Comparison of ENCODE assay signal across 20 cellular contexts in the genomic region with DNA sequence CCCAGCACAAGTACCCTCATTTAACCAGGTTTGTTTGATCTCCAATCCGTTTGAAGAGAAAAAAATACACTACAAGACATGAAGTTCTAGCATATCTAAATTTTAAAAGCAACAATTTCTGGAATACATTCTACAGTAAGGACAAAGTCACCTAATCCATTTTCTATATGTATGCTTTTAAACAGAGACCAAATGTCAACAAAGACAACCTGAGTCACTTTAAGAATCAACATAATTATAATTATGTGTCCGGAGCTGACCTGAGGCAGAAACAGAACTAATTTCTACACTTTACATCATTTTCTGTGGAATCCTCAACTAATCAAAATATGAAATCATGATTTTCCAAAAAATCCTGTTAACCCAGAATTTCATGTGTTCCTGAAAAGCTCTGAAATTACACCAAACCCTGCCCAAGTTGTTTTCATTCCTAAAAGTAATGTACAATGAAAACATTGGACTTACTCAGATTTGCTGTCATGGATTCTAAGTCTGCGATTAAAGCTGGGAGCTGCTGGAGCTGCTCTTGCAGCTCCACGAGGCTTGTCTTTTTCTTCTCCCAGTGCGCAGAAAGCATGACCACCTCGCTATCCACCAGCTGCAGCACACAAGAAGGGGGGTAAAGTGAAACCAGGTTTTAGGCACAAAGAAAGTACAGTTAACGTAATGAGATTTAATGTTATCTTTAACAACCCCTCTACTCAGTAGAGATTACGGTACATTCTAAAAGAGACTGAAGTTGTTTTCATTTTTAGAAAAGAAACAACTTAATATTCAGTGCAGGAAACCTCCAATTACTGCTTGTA. TPM values are rescaled to one million over a fixed set of nuclear protein-coding genes. Genes with fewer than 3 reads are reported as not detected.
A peak's percentile ranks its signal among the peaks of the same experiment; 100 is the strongest.
DNase-seq lines count a peak whose midpoint lies in the region; ATAC-seq, FAIRE-seq and TF ChIP-seq lines count a peak whose summit lies in the region.
"Had no signal": no experiment of that assay in that cellular context is flagged by ENCODE, and none has a peak within 500 bp of the region (broad histone marks: within the 10 kb centered on the region; RNA-seq: fewer than 3 reads in every experiment).

No MANE protein-coding gene starts in this region.

- TF ChIP-seq POLR2A in endothelial cell of umbilical vein (IDR thresholded peaks at IDR 0.05; ENCODE audit: low read depth, low read length), result no peak
- no peak for TF ChIP-seq POLR2A in GM12892 (IDR thresholded peaks at IDR 0.05; ENCODE audit: low read depth, low read length)

- dilution Hi-C loops in endothelial cell of umbilical vein (cut with MboI; ENCODE audit: extremely low pct_ligation_motif_present, low sequenced_read_pairs), result no loop called here

- POLR2A ChIA-PET in CD4-positive, alpha-beta memory T cell (lab: Charles Lee; ENCODE audit: partially characterized antibody), result no interaction called here
- POLR2A ChIA-PET in endothelial cell of umbilical vein (lab: Charles Lee), result no interaction called here

- no peak overlapping the region for H3K4me3 ChIP-seq in CD4-positive, alpha-beta memory T cell (ENCODE audit: low read length in 2 of 2)
- peak overlapping the region in 1 of 3 experiments; percentile 6 for H3K4me3 ChIP-seq in endothelial cell of umbilical vein (replicated peaks in 1 of 3; ENCODE audit: insufficient read depth in 1 of 3, low read depth in 1 of 3, low read length in 3 of 3)
- H3K4me3 ChIP-seq in osteoblast (ENCODE audit: insufficient read depth, low read length), result peak overlapping the region; percentile 1
- H3K4me3 ChIP-seq in left lung, result no peak overlapping the region
- H3K4me3 ChIP-seq in effector memory CD4-positive, alpha-beta T cell (ENCODE audit: insufficient read depth, low read depth, low read length, poor library complexity, severe bottlenecking), result no peak overlapping the region
- H3K4me3 ChIP-seq: spleen, uterus had no signal

- no peak for ATAC-seq in left lung
- ATAC-seq: stimulated activated naive CD8-positive, alpha-beta T cell treated with anti-CD3 and anti-CD28 coated beads, Interleukin-15, amount 100 ng/mL, for 72 hours had no signal

- no peaks in the 10 kb centered on the region for H3K36me3 ChIP-seq in CD4-positive, alpha-beta memory T cell (ENCODE audit: insufficient read depth, low read length)
- no peaks in the 10 kb centered on the region for H3K36me3 ChIP-seq in endothelial cell of umbilical vein (ENCODE audit: control insufficient read depth in 2 of 2, extremely low read depth in 1 of 2, insufficient read depth in 2 of 2, low read length in 2 of 2)
- H3K36me3 ChIP-seq in osteoblast (ENCODE audit: insufficient read depth, low read length), result no peaks in the 10 kb centered on the region
- no peaks in the 10 kb centered on the region for H3K36me3 ChIP-seq in left lung
- no peaks in the 10 kb centered on the region for H3K36me3 ChIP-seq in effector memory CD4-positive, alpha-beta T cell (ENCODE audit: control insufficient read depth, insufficient read depth, low read length)
- H3K36me3 ChIP-seq: uterus had no signal

- H3K4me2 ChIP-seq in endothelial cell of umbilical vein (ENCODE audit: insufficient read depth, low read length) (peak overlapping the region; percentile 69), osteoblast (ENCODE audit: insufficient read depth, low read length) (peak overlapping the region; percentile 37)
- H3K4me2 ChIP-seq: KMS-11 had no signal

- no peaks in the 10 kb centered on the region for H4K20me1 ChIP-seq in endothelial cell of umbilical vein (replicated peaks; ENCODE audit: control insufficient read depth, extremely low read depth, insufficient read depth, low read length)
- peaks cover 7% of the 10 kb centered on the region for H4K20me1 ChIP-seq in osteoblast (ENCODE audit: insufficient read depth, low read length)

- DNase-seq in CD4-positive, alpha-beta memory T cell, result no peak
- DNase-seq in SK-N-DZ (ENCODE audit: low spot score) (peak; percentile 68), endothelial cell of umbilical vein (ENCODE audit: low read depth, low spot score) (peak; percentile 28), osteoblast (ENCODE audit: insufficient read length, low spot score, missing footprints) (no peak), left lung (no peak), GM12892 (ENCODE audit: insufficient read length) (no peak)
- no peak for DNase-seq in effector memory CD4-positive, alpha-beta T cell
- DNase-seq in effector CD8-positive, alpha-beta T cell (lab: John Stamatoyannopoulos, UW), result no peak
- DNase-seq: activated CD4-positive, alpha-beta T cell treated with anti-CD3 and anti-CD28 coated beads, Interleukin-2, amount 10 ng/mL, durations not matched to agents 7 days and 5 days; cerebellar nuclear complex; DMS153; midbrain; NCI-H1105 treated with DMSO at 0.1 percent for 48 hours; posterior cingulate gyrus; SHP77; spleen; stimulated activated naive CD8-positive, alpha-beta T cell treated with anti-CD3 and anti-CD28 coated beads, Interleukin-15, amount 100 ng/mL, for 72 hours; uterus had no signal

- H3K9me3 Mint-ChIP-seq in CD4-positive, alpha-beta memory T cell, result no peaks in the 10 kb centered on the region
- H3K9me3 Mint-ChIP-seq: activated CD4-positive, alpha-beta T cell treated with anti-CD3 and anti-CD28 coated beads, Interleukin-2, amount 10 ng/mL, durations not matched to agents 7 days and 5 days; stimulated activated naive CD8-positive, alpha-beta T cell treated with anti-CD3 and anti-CD28 coated beads, Interleukin-15, amount 100 ng/mL, for 72 hours had no signal

- H3K9me1 ChIP-seq in endothelial cell of umbilical vein (replicated peaks; ENCODE audit: control insufficient read depth, extremely low read depth, insufficient read depth, low read length), result no peaks in the 10 kb centered on the region

- H2AFZ ChIP-seq in endothelial cell of umbilical vein (ENCODE audit: low read depth, low read length) (peak overlapping the region; percentile 20), osteoblast (ENCODE audit: low read length) (no peak overlapping the region)

- H3K79me2 ChIP-seq in endothelial cell of umbilical vein (ENCODE audit: control insufficient read depth, insufficient read depth, low read length) (peaks cover 2% of the 10 kb centered on the region), osteoblast (ENCODE audit: insufficient read depth, low read length) (peaks cover 9% of the 10 kb centered on the region)

- H3K9me3 ChIP-seq in CD4-positive, alpha-beta memory T cell (ENCODE audit: control insufficient read depth in 1 of 2, low read length in 2 of 2), result no peaks in the 10 kb centered on the region
- H3K9me3 ChIP-seq in endothelial cell of umbilical vein (replicated peaks; ENCODE audit: control insufficient read depth, insufficient read depth, low read length), result no peaks in the 10 kb centered on the region
- H3K9me3 ChIP-seq in osteoblast (ENCODE audit: low read depth, low read length), result no peaks in the 10 kb centered on the region
- no peaks in the 10 kb centered on the region for H3K9me3 ChIP-seq in left lung
- H3K9me3 ChIP-seq in effector memory CD4-positive, alpha-beta T cell (ENCODE audit: control insufficient read depth, low read length), result no peaks in the 10 kb centered on the region
- H3K9me3 ChIP-seq: spleen, uterus had no signal

- BruUV-seq in endothelial cell of umbilical vein (replicated peaks; lab: Mats Ljungman, UMichigan), result no TSS peak

- H3K27ac Mint-ChIP-seq in CD4-positive, alpha-beta memory T cell, result peak overlapping the region; percentile 1 to 79 (median 35)
- H3K27ac Mint-ChIP-seq: activated CD4-positive, alpha-beta T cell treated with anti-CD3 and anti-CD28 coated beads, Interleukin-2, amount 10 ng/mL, durations not matched to agents 7 days and 5 days; stimulated activated naive CD8-positive, alpha-beta T cell treated with anti-CD3 and anti-CD28 coated beads, Interleukin-15, amount 100 ng/mL, for 72 hours had no signal

- FAIRE-seq in endothelial cell of umbilical vein (lab: Jason Lieb, UNC) (peak; percentile 37), GM12892 (lab: Jason Lieb, UNC) (no peak)
- FAIRE-seq: keratinocyte had no signal

- no peaks in the 10 kb centered on the region for H3K27me3 Mint-ChIP-seq in CD4-positive, alpha-beta memory T cell
- H3K27me3 Mint-ChIP-seq: activated CD4-positive, alpha-beta T cell treated with anti-CD3 and anti-CD28 coated beads, Interleukin-2, amount 10 ng/mL, durations not matched to agents 7 days and 5 days; stimulated activated naive CD8-positive, alpha-beta T cell treated with anti-CD3 and anti-CD28 coated beads, Interleukin-15, amount 100 ng/mL, for 72 hours had no signal

- H3K4me3 Mint-ChIP-seq in CD4-positive, alpha-beta memory T cell, result peak overlapping the region in 1 of 8 donors; percentile 43
- H3K4me3 Mint-ChIP-seq: activated CD4-positive, alpha-beta T cell treated with anti-CD3 and anti-CD28 coated beads, Interleukin-2, amount 10 ng/mL, durations not matched to agents 7 days and 5 days had no signal

- H3K4me1 ChIP-seq in CD4-positive, alpha-beta memory T cell (ENCODE audit: insufficient read depth, low read length), result peaks cover 26% of the 10 kb centered on the region
- H3K4me1 ChIP-seq in endothelial cell of umbilical vein (ENCODE audit: control insufficient read depth, extremely low read depth, insufficient read depth, low read length) (peaks cover 11% of the 10 kb centered on the region), osteoblast (ENCODE audit: insufficient read depth, low read length) (peaks cover 20% of the 10 kb centered on the region), left lung (peaks cover 4 to 23% of the 10 kb centered on the region in 2 donors)
- no peaks in the 10 kb centered on the region for H3K4me1 ChIP-seq in effector memory CD4-positive, alpha-beta T cell (ENCODE audit: control insufficient read depth, insufficient read depth, low read length, poor library complexity, severe bottlenecking)

- peaks cover 0 to 3% of the 10 kb centered on the region in 2 donors for H3K36me3 Mint-ChIP-seq in CD4-positive, alpha-beta memory T cell

- intact Hi-C loops in CD4-positive, alpha-beta memory T cell (cut with micrococcal nuclease), result loop anchor here (10.0 kb wide), 1 partner anchor 1502 kb away; no protein-coding TSS in a partner anchor
- intact Hi-C loops in endothelial cell of umbilical vein (cut with micrococcal nuclease), result no loop called here
- intact Hi-C loops in left lung (cut with DNase I), result no loop called here

- peaks cover 29 to 54% (median 34%) of the 10 kb centered on the region in 4 donors for H3K4me1 Mint-ChIP-seq in CD4-positive, alpha-beta memory T cell

- H3K27ac ChIP-seq in CD4-positive, alpha-beta memory T cell (ENCODE audit: low read depth, low read length), result no peak overlapping the region
- peak overlapping the region; percentile 7 for H3K27ac ChIP-seq in endothelial cell of umbilical vein (ENCODE audit: insufficient read depth, low read depth, low read length)
- no peak overlapping the region for H3K27ac ChIP-seq in osteoblast (ENCODE audit: low read depth, low read length)
- no peak overlapping the region for H3K27ac ChIP-seq in left lung
- H3K27ac ChIP-seq in effector memory CD4-positive, alpha-beta T cell (ENCODE audit: insufficient read depth, low read length, poor library complexity, severe bottlenecking), result no peak overlapping the region
- H3K27ac ChIP-seq: KMS-11, spleen, uterus had no signal

- CTCF ChIA-PET in CD4-positive, alpha-beta memory T cell (lab: Charles Lee; ENCODE audit: partially characterized antibody), result interaction anchor here (0.6 to 5.5 kb wide), 3 partner anchors 12 to 555 kb away, joined by 3 to 56 read pairs (median 26); no protein-coding TSS in a partner anchor
- CTCF ChIA-PET in endothelial cell of umbilical vein (lab: Charles Lee), result interaction anchor here (0.7 to 1.4 kb wide), 7 partner anchors 16 to 1498 kb away, joined by 3 to 5 read pairs (median 3); no protein-coding TSS in a partner anchor

- H3K9ac ChIP-seq in endothelial cell of umbilical vein (replicated peaks; ENCODE audit: extremely low read depth, insufficient read depth, low read length), result peak overlapping the region; percentile 43
- H3K9ac ChIP-seq: KMS-11 had no signal

- no peaks in the 10 kb centered on the region for H3K27me3 ChIP-seq in CD4-positive, alpha-beta memory T cell (ENCODE audit: insufficient read depth, low read length)
- H3K27me3 ChIP-seq in endothelial cell of umbilical vein (ENCODE audit: control insufficient read depth in 2 of 2, insufficient read depth in 2 of 2, low read length in 2 of 2) (no peaks in the 10 kb centered on the region), osteoblast (ENCODE audit: insufficient read depth, low read length) (no peaks in the 10 kb centered on the region), left lung (no peaks in the 10 kb centered on the region)
- no peaks in the 10 kb centered on the region for H3K27me3 ChIP-seq in effector memory CD4-positive, alpha-beta T cell (replicated peaks; ENCODE audit: control insufficient read depth, insufficient read depth, low read length, poor library complexity, severe bottlenecking)
- H3K27me3 ChIP-seq: spleen, uterus had no signal

- no peak for TF ChIP-seq CTCF in endothelial cell of umbilical vein (IDR thresholded peaks at IDR 0.05; ENCODE audit: extremely low read depth in 1 of 2, insufficient read depth in 1 of 2, low read depth in 1 of 2, low read length in 2 of 2)
- TF ChIP-seq CTCF in osteoblast (IDR thresholded peaks at IDR 0.05; ENCODE audit: extremely low read depth, low read depth, low read length), result no peak
- no peak for TF ChIP-seq CTCF in left lung (IDR thresholded peaks at IDR 0.05)

RNA-seq across cellular contexts. Expression of gene DTNBP1, which starts 35.7 kb away (rescaled TPM):
- total RNA-seq in CD4-positive, alpha-beta memory T cell, result 10 to 100 TPM; 24.1 TPM
- 10 to 100 TPM; 34.3 to 34.8 TPM for polyA plus RNA-seq in CD4-positive, alpha-beta memory T cell
- polyA plus RNA-seq in SK-N-DZ (2014; cell fraction: cytosol; rRNA removed), result 7.1 and 10.8 TPM in 2 replicates
- polyA plus RNA-seq in SK-N-DZ (2014; cell fraction: nucleus; rRNA removed), result 6.8 and 21.8 TPM in 2 replicates
- total RNA-seq in endothelial cell of umbilical vein, result 21.8 and 24.3 TPM in 2 replicates
- 26.0 and 28.9 TPM in 2 replicates for polyA plus RNA-seq in endothelial cell of umbilical vein
- 31.7 and 34.2 TPM in 2 replicates for polyA plus RNA-seq in endothelial cell of umbilical vein (2011; cell fraction: cytosol; rRNA removed)
- polyA plus RNA-seq in endothelial cell of umbilical vein (2011; cell fraction: nucleus; rRNA removed), result 20.3 and 26.1 TPM in 2 replicates
- 16.7 and 16.8 TPM in 2 replicates for polyA plus RNA-seq in endothelial cell of umbilical vein (2012)
- 20.6 and 23.1 TPM in 2 replicates for polyA minus RNA-seq in endothelial cell of umbilical vein
- polyA minus RNA-seq in endothelial cell of umbilical vein (2011; cell fraction: cytosol; rRNA and poly(A)+ RNA removed), result 6.2 TPM
- polyA minus RNA-seq in endothelial cell of umbilical vein (2011; cell fraction: nucleus; rRNA and poly(A)+ RNA removed), result 16.6 and 16.8 TPM in 2 replicates
- 5.8 and 9.1 TPM in 2 replicates for total RNA-seq in osteoblast
- total RNA-seq in left lung, result 10 to 100 TPM; 15.3 to 18.5 TPM
- 15.2 TPM for polyA plus RNA-seq in GM12892 (2012; ENCODE audit: missing spikeins)

Comparison
In these comparisons a context has a peak if more than half of its experiments do, and no peak if none do; other contexts are left out.
1. DNase-seq: peak in SK-N-DZ (single experiment) and endothelial cell of umbilical vein (single experiment); none in CD4-positive, alpha-beta memory T cell (0 of 5), osteoblast (single experiment), left lung (0 of 2), effector memory CD4-positive, alpha-beta T cell (0 of 3), GM12892 (single experiment) and effector CD8-positive, alpha-beta T cell (single experiment).